In genomic region chr10:84138478-84139125, GRCh38 we compare ENCODE assay signal across 1 cellular context.
TF ChIP-seq lines count a peak whose summit lies in the region.

No MANE protein-coding gene starts in this region.

TF ChIP-seq in K562, 482 proteins besides CTCF, POLR2A, EP300 and RAD21 (continued from another document):
- TF ChIP-seq FOXK1 (CRISPR knock-in tag; IDR thresholded peaks at IDR 0.05; ENCODE audit: borderline replicate concordance) (no peak), ELF4 (CRISPR knock-in tag; IDR thresholded peaks at IDR 0.05) (no peak), ZNF780A (CRISPR knock-in tag; IDR thresholded peaks at IDR 0.05) (no peak), ZNF57 (CRISPR knock-in tag; IDR thresholded peaks at IDR 0.05) (no peak), ZNF134 (CRISPR knock-in tag; conservative IDR thresholded peaks at IDR 0.05) (no peak), TCFL5 (CRISPR knock-in tag; conservative IDR thresholded peaks at IDR 0.05) (no peak), PATZ1 (CRISPR knock-in tag; IDR thresholded peaks at IDR 0.05; ENCODE audit: borderline replicate concordance) (no peak), SPI1 (IDR thresholded peaks at IDR 0.05; ENCODE audit: borderline replicate concordance, low read depth, low read length) (no peak), ASH1L (IDR thresholded peaks at IDR 0.05; ENCODE audit: borderline replicate concordance, low read depth, partially characterized antibody) (no peak), HIVEP1 (CRISPR knock-in tag; IDR thresholded peaks at IDR 0.05) (no peak), PCBP2 (IDR thresholded peaks at IDR 0.05; ENCODE audit: low read depth, low read length, poor library complexity, severe bottlenecking) (no peak), GABPB2 (CRISPR knock-in tag; conservative IDR thresholded peaks at IDR 0.05) (no peak), ESRRA (IDR thresholded peaks at IDR 0.05; ENCODE audit: borderline replicate concordance, low read depth) (no peak), L3MBTL2 (IDR thresholded peaks at IDR 0.05) (no peak), GATA2 (CRISPR knock-in tag; IDR thresholded peaks at IDR 0.05) (peak; percentile 32; the same call in 1 of the 2 replicates), TAF7 (tag; IDR thresholded peaks at IDR 0.05) (no peak), MBD2 (IDR thresholded peaks at IDR 0.05; ENCODE audit: borderline replicate concordance, low read depth) (no peak), ZBTB8A (IDR thresholded peaks at IDR 0.05; ENCODE audit: partially characterized antibody) (no peak), POLR2AphosphoS5 (IDR thresholded peaks at IDR 0.05; ENCODE audit: control insufficient read depth, insufficient read depth, low read depth, low read length) (no peak), POLR2B (IDR thresholded peaks at IDR 0.05; ENCODE audit: low read depth, partially characterized antibody) (no peak), NRF1 (conservative IDR thresholded peaks at IDR 0.05 in 1 of 2, IDR thresholded peaks at IDR 0.05 in 1 of 2) (peak in 1 of 2 experiments; percentile 5; a peak in 1 of 4 replicates), POLR2G (IDR thresholded peaks at IDR 0.05; ENCODE audit: low read depth, low read length) (no peak), ZNF785 (CRISPR knock-in tag; IDR thresholded peaks at IDR 0.05) (no peak), RBM34 (IDR thresholded peaks at IDR 0.05; ENCODE audit: borderline replicate concordance, insufficient read depth, low read length) (no peak), MGA (IDR thresholded peaks at IDR 0.05) (no peak), ZFP36 (IDR thresholded peaks at IDR 0.05; ENCODE audit: low read depth, low read length, partially characterized antibody) (peak; percentile 58), HDAC2 (IDR thresholded peaks at IDR 0.05) (0 out of 2 replicates have a peak, but pooled peaks have one; percentile 15), RBM15 (IDR thresholded peaks at IDR 0.05; ENCODE audit: insufficient read depth, low read length) (no peak), E2F6 (IDR thresholded peaks at IDR 0.05; ENCODE audit: borderline replicate concordance in 1 of 2, extremely low read depth in 1 of 2, insufficient read depth in 1 of 2, insufficient read length in 1 of 2, low read depth in 1 of 2, low read length in 1 of 2, poor library complexity in 1 of 2, severe bottlenecking in 1 of 2) (no peak), POLR3G (IDR thresholded peaks at IDR 0.05; ENCODE audit: extremely low read depth, insufficient read length, insufficient replicate concordance) (no peak), E2F5 (CRISPR knock-in tag; IDR thresholded peaks at IDR 0.05) (no peak), KAT2B (IDR thresholded peaks at IDR 0.05; ENCODE audit: low read depth, low read length) (no peak), HNRNPUL1 (IDR thresholded peaks at IDR 0.05; ENCODE audit: low read length) (no peak), SREBF1 (IDR thresholded peaks at IDR 0.05; ENCODE audit: borderline replicate concordance, low read depth, low read length) (no peak), CHAMP1 (IDR thresholded peaks at IDR 0.05) (0 out of 2 replicates have a peak, but pooled peaks have one; percentile 28), MXI1 (IDR thresholded peaks at IDR 0.05; ENCODE audit: low read depth, low read length) (no peak), EGR1 (conservative IDR thresholded peaks at IDR 0.05) (0 out of 2 replicates have a peak, but pooled peaks have one; percentile 6), CHD2 (IDR thresholded peaks at IDR 0.05; ENCODE audit: low read depth, low read length) (no peak), ZSCAN32 (CRISPR knock-in tag; IDR thresholded peaks at IDR 0.05) (no peak), SIN3B (IDR thresholded peaks at IDR 0.05; ENCODE audit: low read depth) (no peak)
- TF ChIP-seq, protein P1, sequence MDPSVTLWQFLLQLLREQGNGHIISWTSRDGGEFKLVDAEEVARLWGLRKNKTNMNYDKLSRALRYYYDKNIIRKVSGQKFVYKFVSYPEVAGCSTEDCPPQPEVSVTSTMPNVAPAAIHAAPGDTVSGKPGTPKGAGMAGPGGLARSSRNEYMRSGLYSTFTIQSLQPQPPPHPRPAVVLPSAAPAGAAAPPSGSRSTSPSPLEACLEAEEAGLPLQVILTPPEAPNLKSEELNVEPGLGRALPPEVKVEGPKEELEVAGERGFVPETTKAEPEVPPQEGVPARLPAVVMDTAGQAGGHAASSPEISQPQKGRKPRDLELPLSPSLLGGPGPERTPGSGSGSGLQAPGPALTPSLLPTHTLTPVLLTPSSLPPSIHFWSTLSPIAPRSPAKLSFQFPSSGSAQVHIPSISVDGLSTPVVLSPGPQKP (CRISPR knock-in tag; IDR thresholded peaks at IDR 0.05): no peak
TF ChIP-seq in K562: peak in this region for 26.
